ENCODE assay signal across 8 cellular contexts in the genomic region with DNA sequence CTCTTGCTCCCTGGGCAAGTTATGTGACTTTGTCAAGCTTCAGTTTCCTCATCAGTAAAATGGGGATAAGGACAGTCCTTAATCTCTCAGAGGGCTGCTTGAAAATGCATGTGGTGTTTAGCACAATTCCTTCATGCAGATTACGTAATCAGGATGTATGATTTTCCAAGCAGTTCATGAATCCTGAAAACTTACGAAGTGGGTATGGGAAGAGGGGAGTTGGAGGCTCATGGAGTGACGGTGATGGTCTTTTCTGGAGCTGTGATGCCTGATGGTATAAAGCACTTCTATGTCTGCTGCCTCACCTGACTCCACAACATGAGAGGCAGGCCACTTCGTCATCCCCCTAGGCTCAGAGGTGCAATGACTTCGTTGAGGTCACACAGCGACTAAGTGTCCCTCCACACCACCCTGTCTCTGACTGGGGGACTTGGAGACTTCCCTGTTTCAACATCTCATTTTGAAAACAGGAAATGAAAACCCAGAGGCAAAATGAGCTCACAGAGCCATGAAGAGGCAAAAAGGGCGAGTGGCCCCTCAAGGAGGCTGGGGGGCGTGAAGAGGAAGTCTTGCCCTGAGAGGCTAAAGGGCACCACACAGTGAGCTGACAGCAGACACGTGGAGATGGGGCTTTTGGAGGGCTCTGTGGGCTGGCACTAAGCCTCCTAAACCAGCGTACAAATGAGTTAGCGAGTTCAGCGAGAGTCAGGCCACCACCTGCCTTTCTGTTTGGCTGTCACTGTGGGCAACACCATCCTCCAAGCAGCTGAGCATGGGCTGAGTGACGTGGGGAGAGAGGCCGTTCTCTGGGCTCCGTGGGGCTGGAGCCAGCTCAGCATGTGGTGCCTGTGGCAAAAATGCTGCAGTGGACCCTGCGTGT. TPM values are rescaled to one million over a fixed set of nuclear protein-coding genes. Genes with fewer than 3 reads are reported as not detected.
DNase-seq lines count a peak whose midpoint lies in the region; ATAC-seq and TF ChIP-seq lines count a peak whose summit lies in the region.

No MANE protein-coding gene starts in this region.

- H3K36me3 Mint-ChIP-seq in activated CD8-positive, alpha-beta T cell treated with anti-CD3 and anti-CD28 coated beads for 36 hours (ENCODE audit: low read depth): peaks cover 72% of the 10 kb centered on the region

- POLR2A ChIA-PET in activated CD8-positive, alpha-beta T cell treated with anti-CD3 and anti-CD28 coated beads for 36 hours (lab: Charles Lee): interaction anchor here (0.9 to 16.3 kb wide), 7 partner anchors 8 to 253 kb away, joined by 3 to 237 read pairs (median 6); partner anchors contain the start of gene MCM5

- H3K4me3 Mint-ChIP-seq in activated CD8-positive, alpha-beta T cell treated with anti-CD3 and anti-CD28 coated beads for 36 hours: no peak overlapping the region

- H3K36me3 ChIP-seq in neuronal stem cell (replicated peaks in 1 of 2; ENCODE audit: control insufficient read depth in 2 of 2, insufficient read depth in 2 of 2, low read length in 2 of 2) (peaks cover 76 to 95% of the 10 kb centered on the region in 2 donors), WERI-Rb-1 (peaks cover 96% of the 10 kb centered on the region), BE2C (peaks cover 93% of the 10 kb centered on the region)

- WGBS in neuronal stem cell (ENCODE audit: extremely low coverage in 2 of 2, insufficient read length in 2 of 2, insufficient replicate concordance in 1 of 2), 2 donors: no CpG with 5 or more reads among the region's 16 CpGs

- H3K79me1 ChIP-seq in neuronal stem cell (ENCODE audit: low read depth, low read length): peaks cover 7% of the 10 kb centered on the region

- H3K4ac ChIP-seq in neuronal stem cell (ENCODE audit: low read length): no peak overlapping the region

- H2BK15ac ChIP-seq in neuronal stem cell (ENCODE audit: low read length): no peak overlapping the region

- no peaks in the 10 kb centered on the region for H3K27me3 ChIP-seq in neuronal stem cell (ENCODE audit: control insufficient read depth in 3 of 3, insufficient read depth in 3 of 3, low read depth in 1 of 3, low read length in 3 of 3)
- no peaks in the 10 kb centered on the region for H3K27me3 ChIP-seq in WERI-Rb-1 (ENCODE audit: insufficient read depth, low read depth, severe bottlenecking)
- no peaks in the 10 kb centered on the region for H3K27me3 ChIP-seq in BE2C

- peak; percentile 72 for ATAC-seq in GM18909 (IDR thresholded peaks at IDR 0.05; ENCODE audit: poor library complexity, unreplicated experiment)
- peak; percentile 63 for ATAC-seq in HG03135 (IDR thresholded peaks at IDR 0.05; ENCODE audit: unreplicated experiment)
- ATAC-seq in activated CD8-positive, alpha-beta T cell treated with anti-CD3 and anti-CD28 coated beads for 36 hours: peak; percentile 88

- no peak overlapping the region for H2AK5ac ChIP-seq in neuronal stem cell (ENCODE audit: low read depth, low read length)

- no peak overlapping the region for H4K8ac ChIP-seq in neuronal stem cell (ENCODE audit: low read depth, low read length)

- intact Hi-C loops in activated CD8-positive, alpha-beta T cell treated with anti-CD3 and anti-CD28 coated beads for 36 hours (cut with micrococcal nuclease): no loop called here

- H3K9ac ChIP-seq in neuronal stem cell (ENCODE audit: low read depth, low read length, poor library complexity): peak overlapping the region; percentile 24

- H3K27ac ChIP-seq in neuronal stem cell (replicated peaks; ENCODE audit: low read length) (no peak overlapping the region), WERI-Rb-1 (no peak overlapping the region)

- H4K91ac ChIP-seq in neuronal stem cell (ENCODE audit: low read depth, low read length, poor library complexity): no peak overlapping the region

- H3K27me3 Mint-ChIP-seq in activated CD8-positive, alpha-beta T cell treated with anti-CD3 and anti-CD28 coated beads for 36 hours: no peaks in the 10 kb centered on the region

- TF ChIP-seq CTCF in activated CD8-positive, alpha-beta T cell treated with anti-CD3 and anti-CD28 coated beads for 36 hours (IDR thresholded peaks at IDR 0.05): no peak
- TF ChIP-seq CTCF in WERI-Rb-1 (IDR thresholded peaks at IDR 0.05; ENCODE audit: low read depth, low read length) (no peak), BE2C (IDR thresholded peaks at IDR 0.05; ENCODE audit: low read depth, low read length) (no peak)

- peak overlapping the region; percentile 56 for H2BK5ac ChIP-seq in neuronal stem cell (ENCODE audit: low read length)

- H3K4me2 ChIP-seq in neuronal stem cell (ENCODE audit: insufficient read depth, low read length, poor library complexity, severe bottlenecking): no peak overlapping the region

- no peak overlapping the region for H2AFZ ChIP-seq in neuronal stem cell (ENCODE audit: low read length)

- H3K4me3 ChIP-seq in neuronal stem cell (ENCODE audit: low read length in 2 of 2) (no peak overlapping the region), WERI-Rb-1 (ENCODE audit: low read depth, low read length) (no peak overlapping the region), BE2C (ENCODE audit: low read depth, low read length) (no peak overlapping the region)

- H3K23ac ChIP-seq in neuronal stem cell (ENCODE audit: low read depth, low read length, poor library complexity): peak overlapping the region; percentile 25

- H3K9me3 ChIP-seq in neuronal stem cell (replicated peaks in 1 of 2; ENCODE audit: control insufficient read depth in 2 of 2, insufficient read depth in 1 of 2, low read depth in 1 of 2, low read length in 2 of 2) (peaks cover 0 to 2% of the 10 kb centered on the region in 2 donors), WERI-Rb-1 (ENCODE audit: severe bottlenecking) (no peaks in the 10 kb centered on the region), BE2C (no peaks in the 10 kb centered on the region)

- H3K18ac ChIP-seq in neuronal stem cell (ENCODE audit: low read length): no peak overlapping the region

- no peaks in the 10 kb centered on the region for H3K4me1 ChIP-seq in neuronal stem cell (ENCODE audit: control insufficient read depth in 2 of 2, insufficient read depth in 1 of 2, low read depth in 1 of 2, low read length in 2 of 2)
- H3K4me1 ChIP-seq in BE2C: no peaks in the 10 kb centered on the region

- CTCF ChIA-PET in activated CD8-positive, alpha-beta T cell treated with anti-CD3 and anti-CD28 coated beads for 36 hours (lab: Charles Lee): interaction anchor here (0.9 to 1.1 kb wide), 3 partner anchors 9 to 59 kb away, joined by 4 to 6 read pairs (median 6); no protein-coding TSS in a partner anchor

- DNase-seq in AML-193 (lab: John Stamatoyannopoulos, UW) (peak; percentile 77 to 90), neuronal stem cell (ENCODE audit: low spot score) (no peak), NCI-H2081 (lab: John Stamatoyannopoulos, UW) (no peak), WERI-Rb-1 (no peak), BE2C (no peak)
- peak; percentile 79 for DNase-seq in activated CD8-positive, alpha-beta T cell treated with anti-CD3 and anti-CD28 coated beads for 36 hours

- H3K4me1 Mint-ChIP-seq in activated CD8-positive, alpha-beta T cell treated with anti-CD3 and anti-CD28 coated beads for 36 hours (ENCODE audit: low read depth): peaks cover 29% of the 10 kb centered on the region

- no peak overlapping the region for H2BK120ac ChIP-seq in neuronal stem cell (ENCODE audit: low read depth, low read length)

- no peak overlapping the region for H2BK12ac ChIP-seq in neuronal stem cell (ENCODE audit: low read length)

- no peak overlapping the region for H3K14ac ChIP-seq in neuronal stem cell (ENCODE audit: low read length)

- no peaks in the 10 kb centered on the region for H3K9me3 Mint-ChIP-seq in activated CD8-positive, alpha-beta T cell treated with anti-CD3 and anti-CD28 coated beads for 36 hours

- H3K27ac Mint-ChIP-seq in activated CD8-positive, alpha-beta T cell treated with anti-CD3 and anti-CD28 coated beads for 36 hours: peak overlapping the region; percentile 81

RNA-seq across cellular contexts. Expression of gene MCM5, which starts 10.1 kb away (rescaled TPM):
- 100 to 1,000 TPM; 318 to 319 TPM for total RNA-seq in activated CD8-positive, alpha-beta T cell treated with anti-CD3 and anti-CD28 coated beads for 36 hours
- 43.8 TPM for polyA plus RNA-seq in neuronal stem cell (2013, experiment 1 of 2)
- 41.6 TPM for polyA plus RNA-seq in neuronal stem cell (2013, experiment 2 of 2)
- 51.3 TPM for polyA plus RNA-seq in BE2C (2012; ENCODE audit: insufficient read depth, insufficient read length, low read depth)

RNA-seq across cellular contexts. Expression of gene HMOX1, which starts 29.1 kb away (rescaled TPM):
- under 1 TPM in 1 of 2 experiments, not detected in 1; 0.22 TPM for total RNA-seq in activated CD8-positive, alpha-beta T cell treated with anti-CD3 and anti-CD28 coated beads for 36 hours
- 5.1 TPM for polyA plus RNA-seq in neuronal stem cell (2013, experiment 1 of 2)
- 5.5 TPM for polyA plus RNA-seq in neuronal stem cell (2013, experiment 2 of 2)
- polyA plus RNA-seq in BE2C (2012; ENCODE audit: insufficient read depth, insufficient read length, low read depth): 9.9 TPM

Comparison
In these comparisons a context has a peak if more than half of its experiments do, and no peak if none do; other contexts are left out.
1. DNase-seq: peak in AML-193 (2 of 2) and activated CD8-positive, alpha-beta T cell treated with anti-CD3 and anti-CD28 coated beads for 36 hours (single experiment); none in neuronal stem cell (single experiment), NCI-H2081 (0 of 2), WERI-Rb-1 (single experiment) and BE2C (single experiment).
2. Peak in every context shown above with its lines, with median percentiles within 50 percentile points of each other: ATAC-seq.